16 cellular contexts compared by ENCODE assay signal in genomic region chr16:85661131-85662035, GRCh38.
"Had no signal": no experiment of that assay in that cellular context is flagged by ENCODE, and none has a peak within 500 bp of the region (broad histone marks: within the 10 kb centered on the region; RNA-seq: fewer than 3 reads in every experiment).

No MANE protein-coding gene starts in this region.

- H2AFZ ChIP-seq: parathyroid adenoma had no signal

- FAIRE-seq: endometrium, TTC549 had no signal

- H3K4me3 Mint-ChIP-seq: activated naive CD4-positive, alpha-beta T cell treated with anti-CD3 and anti-CD28 coated beads, Interleukin-2, amount 50 U/mL, for 24 hours; central memory CD8-positive, alpha-beta T cell; dendritic cell treated with granulocyte-macrophage colony-stimulating factor and Interleukin-4, amounts not matched to agents 40 ng/mL and 50 ng/mL, for 4 days; stimulated activated memory B cell treated with anti-CD40 and anti-IgM and Interleukin-4, amounts not matched to agents 10 μg/mL and 1 μg/mL and 100 μg/mL, for 72 hours; T-helper 17 cell had no signal

- H3K9me3 Mint-ChIP-seq: activated naive CD4-positive, alpha-beta T cell treated with anti-CD3 and anti-CD28 coated beads, Interleukin-2, amount 50 U/mL, for 24 hours; central memory CD8-positive, alpha-beta T cell; dendritic cell treated with granulocyte-macrophage colony-stimulating factor and Interleukin-4, amounts not matched to agents 40 ng/mL and 50 ng/mL, for 4 days; stimulated activated memory B cell treated with anti-CD40 and anti-IgM and Interleukin-4, amounts not matched to agents 10 μg/mL and 1 μg/mL and 100 μg/mL, for 72 hours had no signal

- H3K4me2 ChIP-seq: smooth muscle cell had no signal

- ATAC-seq: esophagus mucosa; left lobe of liver; SK-N-SH treated with all-trans-retinoic acid at 6 μM for 48 hours; stimulated activated memory B cell treated with anti-CD40 and anti-IgM and Interleukin-4, amounts not matched to agents 10 μg/mL and 1 μg/mL and 100 μg/mL, for 72 hours; T-helper 17 cell had no signal

- H3K27ac ChIP-seq: parathyroid adenoma had no signal

- DNase-seq: activated CD4-positive, alpha-beta T cell treated with anti-CD3 and anti-CD28 coated beads, Interleukin-2, amount 50 U/mL, for 1 hour; activated CD4-positive, CD25-positive, alpha-beta regulatory T cell; mesendoderm; T-helper 17 cell; trophoblast cell had no signal

- H3K4me1 Mint-ChIP-seq: activated naive CD4-positive, alpha-beta T cell treated with anti-CD3 and anti-CD28 coated beads, Interleukin-2, amount 50 U/mL, for 24 hours had no signal

- H3K27ac Mint-ChIP-seq: activated naive CD4-positive, alpha-beta T cell treated with anti-CD3 and anti-CD28 coated beads, Interleukin-2, amount 50 U/mL, for 24 hours; dendritic cell treated with granulocyte-macrophage colony-stimulating factor and Interleukin-4, amounts not matched to agents 40 ng/mL and 50 ng/mL, for 4 days; stimulated activated memory B cell treated with anti-CD40 and anti-IgM and Interleukin-4, amounts not matched to agents 10 μg/mL and 1 μg/mL and 100 μg/mL, for 72 hours; T-helper 17 cell had no signal

- H3K9ac ChIP-seq: parathyroid adenoma had no signal

- H3K27me3 Mint-ChIP-seq: activated naive CD4-positive, alpha-beta T cell treated with anti-CD3 and anti-CD28 coated beads, Interleukin-2, amount 50 U/mL, for 24 hours; central memory CD8-positive, alpha-beta T cell; dendritic cell treated with granulocyte-macrophage colony-stimulating factor and Interleukin-4, amounts not matched to agents 40 ng/mL and 50 ng/mL, for 4 days; stimulated activated memory B cell treated with anti-CD40 and anti-IgM and Interleukin-4, amounts not matched to agents 10 μg/mL and 1 μg/mL and 100 μg/mL, for 72 hours; T-helper 17 cell had no signal

- H3K4me3 ChIP-seq: smooth muscle cell had no signal
